ENCODE assay signal across 15 cellular contexts in the genomic region with DNA sequence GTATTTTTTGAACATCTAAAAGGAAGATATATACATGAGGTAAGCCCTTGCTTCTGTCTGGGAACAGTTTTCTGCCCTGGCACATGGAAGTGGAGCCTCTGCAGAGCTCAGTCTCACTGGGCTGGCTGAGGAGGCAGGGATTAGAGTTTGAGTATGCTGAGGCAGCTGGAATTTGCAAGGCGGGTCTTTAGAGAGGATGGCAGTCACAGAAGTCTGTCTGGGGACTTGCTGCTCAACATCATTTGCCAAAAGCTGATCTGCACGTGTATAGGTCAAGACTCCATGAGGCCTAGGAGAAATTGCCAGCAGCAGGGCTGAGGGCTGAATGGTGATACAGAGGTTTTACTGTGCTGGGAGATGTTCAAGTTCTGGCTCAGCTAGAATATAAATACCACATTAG.
"Had no signal": no experiment of that assay in that cellular context is flagged by ENCODE, and none has a peak within 500 bp of the region (broad histone marks: within the 10 kb centered on the region; RNA-seq: fewer than 3 reads in every experiment).

No MANE protein-coding gene starts in this region.

- H3K27ac ChIP-seq: esophagus muscularis mucosa, vagina, WERI-Rb-1 had no signal

- H3K4me3 Mint-ChIP-seq: activated naive CD4-positive, alpha-beta T cell treated with anti-CD3 and anti-CD28 coated beads, Interleukin-2, amount 50 U/mL, for 24 hours; activated T-cell treated with anti-CD3 and anti-CD28 coated beads, Interleukin-2, amount 50 U/mL, for 72 hours; natural killer cell treated with Interleukin-12 subunit alpha and Interleukin-12 subunit beta and Interleukin-15 and Interleukin-18, amount 100 ng/mL, for 72 hours had no signal

- H3K36me3 ChIP-seq: esophagus muscularis mucosa, vagina, WERI-Rb-1 had no signal

- H3K9me3 Mint-ChIP-seq: activated naive CD4-positive, alpha-beta T cell treated with anti-CD3 and anti-CD28 coated beads, Interleukin-2, amount 50 U/mL, for 24 hours; activated T-cell treated with anti-CD3 and anti-CD28 coated beads, Interleukin-2, amount 50 U/mL, for 72 hours; natural killer cell treated with Interleukin-12 subunit alpha and Interleukin-12 subunit beta and Interleukin-15 and Interleukin-18, amount 100 ng/mL, for 72 hours had no signal

- H3K4me3 ChIP-seq: esophagus muscularis mucosa, vagina had no signal

- H3K9me3 ChIP-seq: esophagus muscularis mucosa, vagina had no signal

- H3K27me3 ChIP-seq: esophagus muscularis mucosa, vagina had no signal

- H3K4me1 Mint-ChIP-seq: activated naive CD4-positive, alpha-beta T cell treated with anti-CD3 and anti-CD28 coated beads, Interleukin-2, amount 50 U/mL, for 24 hours had no signal

- H3K27ac Mint-ChIP-seq: activated naive CD4-positive, alpha-beta T cell treated with anti-CD3 and anti-CD28 coated beads, Interleukin-2, amount 50 U/mL, for 24 hours; activated T-cell treated with anti-CD3 and anti-CD28 coated beads, Interleukin-2, amount 50 U/mL, for 72 hours; natural killer cell treated with Interleukin-12 subunit alpha and Interleukin-12 subunit beta and Interleukin-15 and Interleukin-18, amount 100 ng/mL, for 72 hours had no signal

- H3K36me3 Mint-ChIP-seq: activated naive CD4-positive, alpha-beta T cell treated with anti-CD3 and anti-CD28 coated beads, Interleukin-2, amount 50 U/mL, for 24 hours; natural killer cell treated with Interleukin-12 subunit alpha and Interleukin-12 subunit beta and Interleukin-15 and Interleukin-18, amount 100 ng/mL, for 72 hours had no signal

- H3K4me1 ChIP-seq: vagina had no signal

- H3K27me3 Mint-ChIP-seq: natural killer cell treated with Interleukin-12 subunit alpha and Interleukin-12 subunit beta and Interleukin-15 and Interleukin-18, amount 100 ng/mL, for 72 hours had no signal

- DNase-seq: activated CD4-positive, alpha-beta T cell treated with anti-CD3 and anti-CD28 coated beads, Interleukin-2, amount 50 U/mL, for 4 hours; activated gamma-delta T cell; activated T-cell treated with anti-CD3 and anti-CD28 coated beads, Interleukin-2, amount 50 U/mL, for 72 hours; cerebellar nuclear complex; effector memory CD4-positive, alpha-beta T cell; occipital lobe; posterior cingulate gyrus; stimulated activated CD4-positive, alpha-beta T cell treated with anti-CD3 and anti-CD28 coated beads, Interleukin-2, amount 100 ng/mL, for 24 hours; stimulated activated naive CD8-positive, alpha-beta T cell treated with anti-CD3 and anti-CD28 coated beads, Interleukin-15, Interleukin-2, amounts not matched to agents 100 U/mL and 50 U/mL, for 24 hours; trophoblast cell; WERI-Rb-1 had no signal

- ATAC-seq: activated T-cell treated with anti-CD3 and anti-CD28 coated beads, Interleukin-2, amount 50 U/mL, for 72 hours; natural killer cell treated with Interleukin-12 subunit alpha and Interleukin-12 subunit beta and Interleukin-15 and Interleukin-18, amount 100 ng/mL, for 72 hours; stimulated activated naive CD8-positive, alpha-beta T cell treated with anti-CD3 and anti-CD28 coated beads, Interleukin-15, Interleukin-2, amounts not matched to agents 100 U/mL and 50 U/mL, for 24 hours had no signal
